Comparison of ENCODE assay signal across 33 cellular contexts in genomic region chrX:1109580-1110119, GRCh38.
"Had no signal": no experiment of that assay in that cellular context is flagged by ENCODE, and none has a peak within 500 bp of the region (broad histone marks: within the 10 kb centered on the region; RNA-seq: fewer than 3 reads in every experiment).

No MANE protein-coding gene starts in this region.

- H3K36me3 Mint-ChIP-seq: activated CD8-positive, alpha-beta memory T cell treated with anti-CD3 and anti-CD28 coated beads, Interleukin-2, amount 10 ng/mL, durations not matched to agents 7 days and 5 days; activated naive CD8-positive, alpha-beta T cell treated with anti-CD3 and anti-CD28 coated beads for 36 hours had no signal

- H3K27me3 ChIP-seq: brain microvascular endothelial cell had no signal

- H3K27ac ChIP-seq: brain microvascular endothelial cell, cardiac muscle cell, VCaP had no signal

- H3K27ac Mint-ChIP-seq: activated CD4-positive, alpha-beta memory T cell treated with anti-CD3 and anti-CD28 coated beads, Interleukin-2, amount 10 ng/mL, durations not matched to agents 7 days and 5 days; activated CD8-positive, alpha-beta memory T cell treated with anti-CD3 and anti-CD28 coated beads, Interleukin-2, amount 10 ng/mL, durations not matched to agents 7 days and 5 days; activated naive CD8-positive, alpha-beta T cell treated with anti-CD3 and anti-CD28 coated beads for 36 hours had no signal

- ATAC-seq: activated CD8-positive, alpha-beta memory T cell treated with anti-CD3 and anti-CD28 coated beads, Interleukin-2, amount 10 ng/mL, durations not matched to agents 7 days and 5 days; Panc1; Right ventricle myocardium inferior had no signal

- H3K36me3 ChIP-seq: brain microvascular endothelial cell, cardiac muscle cell, MG63 had no signal

- H3K4me1 Mint-ChIP-seq: activated CD4-positive, alpha-beta memory T cell treated with anti-CD3 and anti-CD28 coated beads, Interleukin-2, amount 10 ng/mL, durations not matched to agents 7 days and 5 days; activated CD8-positive, alpha-beta memory T cell treated with anti-CD3 and anti-CD28 coated beads, Interleukin-2, amount 10 ng/mL, durations not matched to agents 7 days and 5 days; activated naive CD8-positive, alpha-beta T cell treated with anti-CD3 and anti-CD28 coated beads for 36 hours; central memory CD8-positive, alpha-beta T cell had no signal

- DNase-seq: activated CD4-positive, alpha-beta memory T cell treated with anti-CD3 and anti-CD28 coated beads, Interleukin-2, amount 10 ng/mL, durations not matched to agents 7 days and 5 days; activated CD4-positive, alpha-beta T cell treated with anti-CD3 and anti-CD28 coated beads for 1 hour; activated CD4-positive, alpha-beta T cell treated with anti-CD3 and anti-CD28 coated beads for 48 hours; activated CD4-positive, CD25-positive, alpha-beta regulatory T cell; activated CD8-positive, alpha-beta memory T cell treated with anti-CD3 and anti-CD28 coated beads for 24 hours; activated CD8-positive, alpha-beta memory T cell treated with anti-CD3 and anti-CD28 coated beads, Interleukin-2, amount 10 ng/mL, durations not matched to agents 7 days and 5 days; activated CD8-positive, alpha-beta memory T cell treated with anti-CD3 and anti-CD28 coated beads, Interleukin-2, amount 50 U/mL, for 48 hours; activated effector memory CD4-positive, alpha-beta T cell treated with Interleukin-2 at 50 U/mL for 16 hours; activated naive CD4-positive, alpha-beta T cell treated with anti-CD3 and anti-CD28 coated beads, Interleukin-2, amount 50 U/mL, for 16 hours; activated naive CD8-positive, alpha-beta T cell treated with anti-CD3 and anti-CD28 coated beads for 36 hours; activated T-cell treated with anti-CD3 and anti-CD28 coated beads, Interleukin-2, amount 50 U/mL, for 48 hours; amniotic stem cell; aorta; brain microvascular endothelial cell; Kasumi-1; KG1; MG63; NCI-H1048; NCI-H1436 treated with DMSO at 0.1 percent for 48 hours; NCI-H1694 treated with DMSO at 0.1 percent for 48 hours; NCI-H2029; NCI-H345; NCI-H524 treated with DMSO at 0.1 percent for 48 hours; SIG-M5; SW 1271; T-helper 1 cell; T-helper 2 cell; T-helper 9 cell had no signal

- H3K4me3 Mint-ChIP-seq: activated CD4-positive, alpha-beta memory T cell treated with anti-CD3 and anti-CD28 coated beads, Interleukin-2, amount 10 ng/mL, durations not matched to agents 7 days and 5 days; activated CD8-positive, alpha-beta memory T cell treated with anti-CD3 and anti-CD28 coated beads, Interleukin-2, amount 10 ng/mL, durations not matched to agents 7 days and 5 days; activated naive CD8-positive, alpha-beta T cell treated with anti-CD3 and anti-CD28 coated beads for 36 hours; central memory CD8-positive, alpha-beta T cell had no signal

- H3K27me3 Mint-ChIP-seq: activated CD8-positive, alpha-beta memory T cell treated with anti-CD3 and anti-CD28 coated beads, Interleukin-2, amount 10 ng/mL, durations not matched to agents 7 days and 5 days had no signal

- H3K9me3 ChIP-seq: MG63 had no signal

- H3K4me3 ChIP-seq: cardiac muscle cell, MG63 had no signal
